1 cellular context compared by ENCODE assay signal in genomic region chr5:177310757-177311173, GRCh38.
A peak's percentile ranks its signal among the peaks of the same experiment; 100 is the strongest.
TF ChIP-seq lines count a peak whose summit lies in the region.

No MANE protein-coding gene starts in this region.

TF ChIP-seq in K562, 482 proteins besides CTCF, POLR2A, EP300 and RAD21:
- TF ChIP-seq NKRF (IDR thresholded peaks at IDR 0.05; ENCODE audit: borderline replicate concordance) (peak; percentile 58), TGIF2 (CRISPR knock-in tag; IDR thresholded peaks at IDR 0.05) (peak; percentile 43; the same call in 1 of the 2 replicates), SIN3A (IDR thresholded peaks at IDR 0.05; ENCODE audit: borderline replicate concordance in 2 of 2, control insufficient read depth in 1 of 2, low read depth in 2 of 2, low read length in 2 of 2) (peak in 1 of 2 experiments; percentile 76; a peak in 1 of 4 replicates), HDAC1 (IDR thresholded peaks at IDR 0.05) (peak in 1 of 2 experiments; percentile 63; a peak in 2 of 4 replicates), EGR1 (conservative IDR thresholded peaks at IDR 0.05) (0 out of 2 replicates have a peak, but pooled peaks have one; percentile 35), TFAP4 (CRISPR knock-in tag; IDR thresholded peaks at IDR 0.05; ENCODE audit: borderline replicate concordance) (peak; percentile 92), SAP30 (IDR thresholded peaks at IDR 0.05; ENCODE audit: borderline replicate concordance, insufficient read depth, low read depth, low read length, poor library complexity, severe bottlenecking) (peak; percentile 38), DACH1 (IDR thresholded peaks at IDR 0.05; ENCODE audit: partially characterized antibody) (peak; percentile 57), ZNF740 (CRISPR knock-in tag; IDR thresholded peaks at IDR 0.05) (0 out of 2 replicates have a peak, but pooled peaks have one; percentile 1), ZNF740 (tag; IDR thresholded peaks at IDR 0.05) (no peak), GATAD2A (IDR thresholded peaks at IDR 0.05) (no peak), GTF3C2 (IDR thresholded peaks at IDR 0.05; ENCODE audit: borderline replicate concordance, extremely low read depth, insufficient read length) (no peak), ZNF197 (CRISPR knock-in tag; IDR thresholded peaks at IDR 0.05; ENCODE audit: low read depth) (no peak), HDAC2 (IDR thresholded peaks at IDR 0.05) (0 out of 2 replicates have a peak, but pooled peaks have one; percentile 22)
TF ChIP-seq in K562: peak in this region for 10.
